ENCODE assay signal across 4 cellular contexts in genomic region chr3:170201527-170201926, GRCh38.
TF ChIP-seq lines count a peak whose summit lies in the region.

No MANE protein-coding gene starts in this region.

TF ChIP-seq in HepG2, 621 proteins besides CTCF, POLR2A, EP300 and RAD21 (continues in another document):
- TF ChIP-seq ZNF790 (CRISPR knock-in tag; IDR thresholded peaks at IDR 0.05; ENCODE audit: borderline replicate concordance): no peak
- TF ChIP-seq ZNF724P (CRISPR knock-in tag; IDR thresholded peaks at IDR 0.05; ENCODE audit: borderline replicate concordance): no peak
- TF ChIP-seq ZNF280D (CRISPR knock-in tag; IDR thresholded peaks at IDR 0.05): no peak
- TF ChIP-seq ZXDC (CRISPR knock-in tag; IDR thresholded peaks at IDR 0.05): no peak
- no peak for TF ChIP-seq DDIT3 (CRISPR knock-in tag; IDR thresholded peaks at IDR 0.05)
- TF ChIP-seq MAFK (conservative IDR thresholded peaks at IDR 0.05 in 1 of 2, IDR thresholded peaks at IDR 0.05 in 1 of 2; ENCODE audit: low read length in 2 of 2): peak; percentile 77 to 90

TF ChIP-seq in A549, 52 proteins besides CTCF, POLR2A, EP300 and RAD21:
- TF ChIP-seq MAFK (IDR thresholded peaks at IDR 0.05; ENCODE audit: partially characterized antibody): peak; percentile 83
- TF ChIP-seq RNF2 (IDR thresholded peaks at IDR 0.05; ENCODE audit: borderline replicate concordance, low read depth): no peak
TF ChIP-seq in A549: peak in this region for 1.

TF ChIP-seq in IMR-90, 13 proteins besides CTCF, POLR2A, EP300 and RAD21:
- TF ChIP-seq NFE2L2 (IDR thresholded peaks at IDR 0.05; ENCODE audit: low read depth, low read length) (no peak), CHD1 (IDR thresholded peaks at IDR 0.05; ENCODE audit: low read depth, low read length) (no peak), FOS (IDR thresholded peaks at IDR 0.05; ENCODE audit: low read depth, low read length) (no peak), USF2 (IDR thresholded peaks at IDR 0.05; ENCODE audit: low read depth, low read length) (no peak), RFX5 (IDR thresholded peaks at IDR 0.05; ENCODE audit: low read depth, low read length) (no peak), MAFK (IDR thresholded peaks at IDR 0.05; ENCODE audit: low read depth, low read length) (peak; percentile 76)

TF ChIP-seq in K562, 482 proteins besides CTCF, POLR2A, EP300 and RAD21:
- TF ChIP-seq TSC22D4 (tag; IDR thresholded peaks at IDR 0.05): no peak
- TF ChIP-seq MAFG (tag; conservative IDR thresholded peaks at IDR 0.05): peak; percentile 86
- TF ChIP-seq MAFK (IDR thresholded peaks at IDR 0.05; ENCODE audit: low read length): peak; percentile 71; the same call in 1 of the 2 replicates
- peak; percentile 91 for TF ChIP-seq C11orf30 (IDR thresholded peaks at IDR 0.05; ENCODE audit: low read depth)
- no peak for TF ChIP-seq PURB (CRISPR knock-in tag; IDR thresholded peaks at IDR 0.05; ENCODE audit: low read depth)
- no peak for TF ChIP-seq TAF9B (IDR thresholded peaks at IDR 0.05; ENCODE audit: partially characterized antibody)
- peak; percentile 66 for TF ChIP-seq MAFF (IDR thresholded peaks at IDR 0.05; ENCODE audit: low read length)
- peak; percentile 48 for TF ChIP-seq NFE2 (IDR thresholded peaks at IDR 0.05; ENCODE audit: low read depth)
- TF ChIP-seq NCOR1 (IDR thresholded peaks at IDR 0.05): no peak
- TF ChIP-seq RBM15 (IDR thresholded peaks at IDR 0.05; ENCODE audit: insufficient read depth, low read length): no peak
- peak; percentile 96 for TF ChIP-seq ZNF316 (IDR thresholded peaks at IDR 0.05)
- TF ChIP-seq TEAD1 (CRISPR knock-in tag; IDR thresholded peaks at IDR 0.05): no peak
